8 cellular contexts compared by ENCODE assay signal in the genomic region with DNA sequence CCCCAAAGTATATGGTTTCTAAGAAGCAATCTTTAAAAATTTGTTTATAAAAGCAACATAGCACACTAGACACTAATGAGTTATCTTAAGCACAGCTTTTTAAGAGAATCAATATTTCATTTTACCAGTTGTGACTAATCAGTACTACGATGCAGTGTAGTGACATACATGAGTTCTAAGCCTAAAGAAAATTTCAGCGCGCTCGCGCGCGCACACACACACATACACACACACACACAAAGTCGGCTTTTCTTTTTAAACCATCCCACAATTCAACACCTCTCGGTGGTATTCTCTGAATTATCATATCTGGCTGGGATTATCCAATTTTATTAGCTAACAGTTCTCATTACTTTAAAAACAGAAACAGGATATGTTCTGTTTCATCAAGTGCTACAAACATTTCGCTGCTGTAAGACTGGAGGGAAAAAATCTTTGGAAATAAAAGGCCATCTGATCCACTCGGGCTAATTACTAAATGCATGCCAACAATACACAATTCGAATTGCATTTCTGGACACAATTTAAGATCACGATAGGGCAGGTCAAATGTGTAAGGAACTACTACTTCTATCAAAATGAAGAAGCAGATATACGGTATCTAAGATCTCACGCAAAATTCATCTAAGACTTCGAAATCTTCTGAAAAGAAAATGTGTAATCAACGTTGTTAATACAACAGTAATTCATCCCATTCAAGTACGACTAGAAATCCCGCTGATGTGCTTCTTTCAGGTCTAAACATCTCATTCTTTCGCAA. TPM values are rescaled to one million over a fixed set of nuclear protein-coding genes. Genes with fewer than 3 reads are reported as not detected.
DNase-seq lines count a peak whose midpoint lies in the region; ATAC-seq and TF ChIP-seq lines count a peak whose summit lies in the region.

No MANE protein-coding gene starts in this region.

- no peak for TF ChIP-seq CTCF in AG10803 (conservative IDR thresholded peaks at IDR 0.05; ENCODE audit: low read length)
- no peak for TF ChIP-seq CTCF in progenitor cell of endocrine pancreas (IDR thresholded peaks at IDR 0.05; ENCODE audit: unreplicated experiment)

- no peaks in the 10 kb centered on the region for H3K27me3 Mint-ChIP-seq in progenitor cell of endocrine pancreas

- H3K27ac Mint-ChIP-seq in progenitor cell of endocrine pancreas = no peak overlapping the region

- H3K36me3 ChIP-seq in thymus (ENCODE audit: control insufficient read depth, insufficient read depth) = no peaks in the 10 kb centered on the region

- no peaks in the 10 kb centered on the region for H3K9me3 ChIP-seq in thymus (ENCODE audit: control insufficient read depth)

- no peak overlapping the region for H3K4me3 Mint-ChIP-seq in progenitor cell of endocrine pancreas (ENCODE audit: low read depth)

- H3K27ac ChIP-seq in thymus (ENCODE audit: low read depth) = peak overlapping the region; percentile 96

- no peaks in the 10 kb centered on the region for H3K9me3 Mint-ChIP-seq in progenitor cell of endocrine pancreas (ENCODE audit: low read depth)

- peaks cover 2% of the 10 kb centered on the region for H3K36me3 Mint-ChIP-seq in progenitor cell of endocrine pancreas (ENCODE audit: insufficient read depth)

- peaks cover 9% of the 10 kb centered on the region for H3K4me1 ChIP-seq in thymus (ENCODE audit: control insufficient read depth, insufficient read depth, low read length)

- DNase-seq in AG10803 (ENCODE audit: low read depth) = peak; percentile 33
- peak; percentile 30 for DNase-seq in HT1080 (ENCODE audit: low read depth)
- DNase-seq in T-helper 9 cell = peak; percentile 21
- DNase-seq in dedifferentiated amniotic fluid mesenchymal stem cell (ENCODE audit: extremely low spot score) = peak; percentile 16
- peak; percentile 13 for DNase-seq in middle frontal gyrus (ENCODE audit: extremely low spot score, low spot score)
- no peak for DNase-seq in progenitor cell of endocrine pancreas (ENCODE audit: low spot score, unreplicated experiment)

- ATAC-seq in HG02870 (IDR thresholded peaks at IDR 0.05; ENCODE audit: unreplicated experiment) = no peak

- H3K4me3 ChIP-seq in AG10803 (ENCODE audit: low read length) (peak overlapping the region; percentile 81), thymus (ENCODE audit: low read length) (peak overlapping the region; percentile 70)

- peaks cover 28% of the 10 kb centered on the region for H3K4me1 Mint-ChIP-seq in progenitor cell of endocrine pancreas (ENCODE audit: low read depth)

- WGBS in thymus = 11% methylated on average over 20 of the region's 20 CpGs

- H3K27me3 ChIP-seq in thymus (ENCODE audit: control insufficient read depth, insufficient read depth) = no peaks in the 10 kb centered on the region

RNA-seq across cellular contexts. Expression of a gene that starts 1.2 kb away (rescaled TPM):
- total RNA-seq in HT1080 (2014; rRNA removed; shearing (Covaris generic)) = 21.7 and 27.9 TPM in 2 replicates
- polyA plus RNA-seq in HT1080 (2015; cell fraction: cytosol; rRNA removed) = 26.6 and 26.9 TPM in 2 replicates
- 97.9 and 129 TPM in 2 replicates for polyA plus RNA-seq in HT1080 (2015; cell fraction: nucleus; rRNA removed)
- 91.7 TPM for polyA plus RNA-seq in thymus
- total RNA-seq in progenitor cell of endocrine pancreas = 130 and 139 TPM in 2 replicates

RNA-seq across cellular contexts. Expression of a gene that starts 50.5 kb away (rescaled TPM):
- not detected in 2 replicates for total RNA-seq in HT1080 (2014; rRNA removed; shearing (Covaris generic))
- polyA plus RNA-seq in HT1080 (2015; cell fraction: cytosol; rRNA removed) = not detected in 2 replicates
- polyA plus RNA-seq in HT1080 (2015; cell fraction: nucleus; rRNA removed) = not detected in 2 replicates
- 22.2 TPM for polyA plus RNA-seq in thymus
- 26.7 and 28.9 TPM in 2 replicates for total RNA-seq in progenitor cell of endocrine pancreas

Comparison
In these comparisons a context has a peak if more than half of its experiments do, and no peak if none do; other contexts are left out.
1. RNA of a gene that starts 50.5 kb away (total RNA-seq): 26.7 to 28.9 TPM in progenitor cell of endocrine pancreas; not detected in HT1080; every median in the first group is over 10 times any median in the second.